Comparison of ENCODE assay signal across 8 cellular contexts in the genomic region with DNA sequence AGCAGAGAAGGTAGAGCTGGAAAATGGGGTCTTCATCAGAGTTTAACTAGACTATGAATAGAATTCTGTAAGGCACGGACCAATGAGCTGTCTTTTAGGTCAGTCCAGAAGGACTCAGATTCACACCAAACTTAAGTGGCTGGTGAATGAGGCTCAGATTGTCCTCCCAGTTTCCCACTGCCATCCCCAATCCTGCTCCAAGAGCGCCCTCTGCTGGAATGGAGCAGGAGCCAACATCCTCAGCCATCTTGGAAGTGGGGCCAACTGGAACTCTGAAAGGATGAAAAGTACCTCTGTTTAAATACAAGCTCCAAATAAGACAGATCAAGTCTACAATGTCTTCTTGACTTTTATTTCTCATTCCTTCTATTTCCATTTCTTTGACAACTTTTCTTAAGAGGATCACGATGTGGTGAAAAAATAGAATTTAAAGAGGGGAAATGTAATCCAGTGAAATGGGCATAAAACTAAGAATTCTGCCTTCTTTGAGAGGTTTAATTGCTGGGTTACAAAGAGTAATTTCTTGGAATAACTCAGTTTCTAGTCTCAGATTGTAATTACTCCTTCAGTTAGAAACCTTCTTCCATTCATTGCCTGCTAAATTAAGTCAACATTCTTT.
A peak's percentile ranks its signal among the peaks of the same experiment; 100 is the strongest.
DNase-seq lines count a peak whose midpoint lies in the region; ATAC-seq, FAIRE-seq and TF ChIP-seq lines count a peak whose summit lies in the region.

No MANE protein-coding gene starts in this region.

- TF ChIP-seq CTCF in RWPE2 (IDR thresholded peaks at IDR 0.05; ENCODE audit: poor library complexity, severe bottlenecking) (peak; percentile 95), ovary (IDR thresholded peaks at IDR 0.05) (peak; percentile 73 to 96 (median 90)), tibial artery (IDR thresholded peaks at IDR 0.05) (peak; percentile 88 to 94)

- H3K9me3 ChIP-seq in RWPE2 (ENCODE audit: severe bottlenecking) (no peaks in the 10 kb centered on the region), ovary (no peaks in the 10 kb centered on the region), tibial artery (no peaks in the 10 kb centered on the region)

- peak; percentile 68 for FAIRE-seq in frontal cortex (lab: Jason Lieb, UNC)

- DNase-seq in SIG-M5 treated with dmso at 0.1 percent for 504 hours (lab: John Stamatoyannopoulos, UW; ENCODE audit: unreplicated experiment) (peak; percentile 84), SIG-M5 (lab: John Stamatoyannopoulos, UW) (no peak), M059J (ENCODE audit: low read depth) (peak; percentile 89), RWPE2 (ENCODE audit: low spot score) (peak; percentile 73), frontal cortex (ENCODE audit: low spot score in 2 of 2) (peak; percentile 53 to 58), ovary (peak; percentile 85 to 92 (median 87)), tibial artery (peak; percentile 82 to 90)
- peak; percentile 64 for DNase-seq in activated T-helper 9 cell treated with anti-CD3 and anti-CD28 coated beads, Interleukin-2, amount 50 U/mL, for 16 hours (ENCODE audit: low read depth)

- H3K4me3 ChIP-seq in RWPE2 (ENCODE audit: severe bottlenecking) (no peak overlapping the region), ovary (no peak overlapping the region), tibial artery (no peak overlapping the region)

- no peaks in the 10 kb centered on the region for H3K36me3 ChIP-seq in RWPE2 (ENCODE audit: low read depth)
- H3K36me3 ChIP-seq in ovary: no peaks in the 10 kb centered on the region
- H3K36me3 ChIP-seq in tibial artery: no peaks in the 10 kb centered on the region

- intact Hi-C loops in ovary (cut with DNase I) (loop anchor here in 3 of 4 donors (2.0 to 5.0 kb wide), 5 partner anchors 193 to 1216 kb away; no protein-coding TSS in a partner anchor), tibial artery (cut with DNase I; ENCODE audit: low total_unique reads) (loop anchor here (5.0 kb wide), 2 partner anchors 193 to 902 kb away; no protein-coding TSS in a partner anchor)

- TF ChIP-seq EP300 in ovary (IDR thresholded peaks at IDR 0.05): no peak

- H3K4me1 ChIP-seq in RWPE2 (ENCODE audit: insufficient read depth, poor library complexity, severe bottlenecking): peaks cover 18% of the 10 kb centered on the region
- peaks cover 8% of the 10 kb centered on the region for H3K4me1 ChIP-seq in ovary (ENCODE audit: insufficient read depth)
- peaks cover 4 to 41% (median 23%) of the 10 kb centered on the region in 4 donors for H3K4me1 ChIP-seq in tibial artery

- peak; percentile 75 for ATAC-seq in RWPE2 (ENCODE audit: low read depth)

- H3K27ac ChIP-seq in RWPE2 (ENCODE audit: poor library complexity, severe bottlenecking) (no peak overlapping the region), ovary (no peak overlapping the region), tibial artery (peak overlapping the region in 1 of 2 donors; percentile 17)

- H3K27me3 ChIP-seq in RWPE2 (ENCODE audit: insufficient read depth, poor library complexity, severe bottlenecking): no peaks in the 10 kb centered on the region
- H3K27me3 ChIP-seq in ovary: no peaks in the 10 kb centered on the region
- no peaks in the 10 kb centered on the region for H3K27me3 ChIP-seq in tibial artery

- 40 to 56% (median 49%) methylated on average over 3 of the region's 3 CpGs for WGBS in ovary, 3 donors

- TF ChIP-seq POLR2A in ovary (IDR thresholded peaks at IDR 0.05): no peak
